ENCODE assay signal across 9 cellular contexts in genomic region chr5:54243483-54244080, GRCh38.
DNase-seq lines count a peak whose midpoint lies in the region; ATAC-seq, FAIRE-seq and TF ChIP-seq lines count a peak whose summit lies in the region.
"Had no signal": no experiment of that assay in that cellular context is flagged by ENCODE, and none has a peak within 500 bp of the region (broad histone marks: within the 10 kb centered on the region; RNA-seq: fewer than 3 reads in every experiment).

No MANE protein-coding gene starts in this region.

- TF ChIP-seq CTCF in keratinocyte (optimal IDR thresholded peaks at IDR 0.05 in 1 of 3, IDR thresholded peaks at IDR 0.05 in 1 of 3, conservative IDR thresholded peaks at IDR 0.05 in 1 of 3; ENCODE audit: extremely low read depth in 1 of 3, insufficient read depth in 2 of 3, low read length in 3 of 3) (peak; percentile 59 to 68 (median 65)), suprapubic skin (IDR thresholded peaks at IDR 0.05) (peak; percentile 25 to 58)

- no peaks in the 10 kb centered on the region for H3K9me1 ChIP-seq in keratinocyte (ENCODE audit: control insufficient read depth, extremely low read depth, insufficient read depth, low read length)

- no peak overlapping the region for H3K9ac ChIP-seq in keratinocyte (ENCODE audit: control insufficient read depth, extremely low read depth, insufficient read depth, low read length)

- DNase-seq in NOMO-1 (lab: John Stamatoyannopoulos, UW; ENCODE audit: unreplicated experiment in 2 of 2) (peak; percentile 14 to 34), NOMO-1 treated with DMSO at 0.1 percent for 48 hours (lab: John Stamatoyannopoulos, UW; ENCODE audit: unreplicated experiment) (no peak), H7 (peak; percentile 45), NCI-H2171 (lab: John Stamatoyannopoulos, UW) (peak; percentile 4), keratinocyte (ENCODE audit: low read depth, low spot score) (no peak), suprapubic skin (ENCODE audit: low spot score in 2 of 2) (no peak)
- DNase-seq in activated naive CD8-positive, alpha-beta T cell treated with anti-CD3 and anti-CD28 coated beads for 36 hours = peak; percentile 5

- FAIRE-seq in keratinocyte (lab: Jason Lieb, UNC) = peak; percentile 44
- FAIRE-seq: G401.6 had no signal

- H3K27me3 ChIP-seq in H7 (ENCODE audit: control insufficient read depth, insufficient read depth, low read length) (no peaks in the 10 kb centered on the region), keratinocyte (ENCODE audit: control insufficient read depth, extremely low read depth, insufficient read depth, low read length) (no peaks in the 10 kb centered on the region), suprapubic skin (no peaks in the 10 kb centered on the region)

- H3K36me3 ChIP-seq in H7 (replicated peaks; ENCODE audit: control insufficient read depth, insufficient read depth, low read length) (no peaks in the 10 kb centered on the region), keratinocyte (ENCODE audit: control insufficient read depth in 2 of 2, extremely low read depth in 1 of 2, insufficient read depth in 2 of 2, low read length in 2 of 2) (no peaks in the 10 kb centered on the region), suprapubic skin (no peaks in the 10 kb centered on the region)

- TF ChIP-seq POLR2A in suprapubic skin (IDR thresholded peaks at IDR 0.05) = no peak

- dilution Hi-C loops in keratinocyte (cut with MboI; ENCODE audit: extremely low pct_ligation_motif_present, low sequenced_read_pairs) = no loop called here

- no peak overlapping the region for H3K4me3 ChIP-seq in H7 (ENCODE audit: insufficient read depth, low read depth, low read length)
- no peak overlapping the region for H3K4me3 ChIP-seq in keratinocyte (ENCODE audit: control insufficient read depth in 2 of 3, extremely low read depth in 1 of 3, insufficient read depth in 2 of 3, low read depth in 1 of 3, low read length in 3 of 3)
- H3K4me3 ChIP-seq in suprapubic skin = no peak overlapping the region

- H3K9me3 Mint-ChIP-seq in activated naive CD8-positive, alpha-beta T cell treated with anti-CD3 and anti-CD28 coated beads for 36 hours = no peaks in the 10 kb centered on the region

- H3K4me1 Mint-ChIP-seq in activated naive CD8-positive, alpha-beta T cell treated with anti-CD3 and anti-CD28 coated beads for 36 hours = peaks cover 13% of the 10 kb centered on the region

- no peak overlapping the region for H3K4me3 Mint-ChIP-seq in activated naive CD8-positive, alpha-beta T cell treated with anti-CD3 and anti-CD28 coated beads for 36 hours

- 54% methylated on average over 4 of the region's 4 CpGs for WGBS in suprapubic skin

- H3K79me2 ChIP-seq in keratinocyte (ENCODE audit: control insufficient read depth, insufficient read depth, low read length) = no peaks in the 10 kb centered on the region

- no peaks in the 10 kb centered on the region for H4K20me1 ChIP-seq in keratinocyte (ENCODE audit: control insufficient read depth, extremely low read depth, insufficient read depth, low read length)

- no peaks in the 10 kb centered on the region for H3K4me1 ChIP-seq in keratinocyte (ENCODE audit: control insufficient read depth, extremely low read depth, insufficient read depth, low read length)
- peaks cover 1% of the 10 kb centered on the region for H3K4me1 ChIP-seq in suprapubic skin

- no peak for TF ChIP-seq EP300 in suprapubic skin (IDR thresholded peaks at IDR 0.05)

- H3K27ac ChIP-seq in keratinocyte (ENCODE audit: control insufficient read depth, insufficient read depth, low read length) (no peak overlapping the region), suprapubic skin (no peak overlapping the region)

- H2AFZ ChIP-seq in keratinocyte (ENCODE audit: control insufficient read depth, low read length) = no peak overlapping the region

- H3K27ac Mint-ChIP-seq in activated naive CD8-positive, alpha-beta T cell treated with anti-CD3 and anti-CD28 coated beads for 36 hours = no peak overlapping the region

- no peaks in the 10 kb centered on the region for H3K27me3 Mint-ChIP-seq in activated naive CD8-positive, alpha-beta T cell treated with anti-CD3 and anti-CD28 coated beads for 36 hours

- ATAC-seq in HG03175 (IDR thresholded peaks at IDR 0.05; ENCODE audit: unreplicated experiment) = no peak

- H3K9me3 ChIP-seq in keratinocyte (ENCODE audit: control insufficient read depth, low read depth, low read length) = no peaks in the 10 kb centered on the region
- no peaks in the 10 kb centered on the region for H3K9me3 ChIP-seq in suprapubic skin

- no peak overlapping the region for H3K4me2 ChIP-seq in keratinocyte (ENCODE audit: control insufficient read depth, extremely low read depth, insufficient read depth, low read depth, low read length)

- H3K36me3 Mint-ChIP-seq in activated naive CD8-positive, alpha-beta T cell treated with anti-CD3 and anti-CD28 coated beads for 36 hours = peaks cover 8% of the 10 kb centered on the region

Comparison
In these comparisons a context has a peak if more than half of its experiments do, and no peak if none do; other contexts are left out.
1. DNase-seq: peak in NOMO-1 (2 of 2), H7 (single experiment), NCI-H2171 (single experiment) and activated naive CD8-positive, alpha-beta T cell treated with anti-CD3 and anti-CD28 coated beads for 36 hours (single experiment); none in NOMO-1 treated with DMSO at 0.1 percent for 48 hours (single experiment), keratinocyte (single experiment) and suprapubic skin (0 of 2).